Comparison of ENCODE assay signal across 16 cellular contexts in genomic region chr14:105184461-105184860, GRCh38.
"Had no signal": no experiment of that assay in that cellular context is flagged by ENCODE, and none has a peak within 500 bp of the region (broad histone marks: within the 10 kb centered on the region; RNA-seq: fewer than 3 reads in every experiment).

No MANE protein-coding gene starts in this region.

- H3K27ac Mint-ChIP-seq: activated CD4-positive, alpha-beta memory T cell treated with anti-CD3 and anti-CD28 coated beads, Interleukin-2, amount 10 ng/mL, durations not matched to agents 7 days and 5 days; activated T-cell treated with anti-CD3 and anti-CD28 coated beads, Interleukin-2, amount 50 U/mL, for 24 hours; nephron had no signal

- DNase-seq: activated CD4-positive, alpha-beta memory T cell treated with anti-CD3 and anti-CD28 coated beads, Interleukin-2, amount 10 ng/mL, durations not matched to agents 7 days and 5 days; activated naive CD4-positive, alpha-beta T cell treated with anti-CD3 and anti-CD28 coated beads, Interleukin-2, amount 50 U/mL, for 16 hours; activated T-cell treated with anti-CD3 and anti-CD28 coated beads, Interleukin-2, amount 50 U/mL, for 24 hours; adrenal gland; dorsolateral prefrontal cortex; erythroblast; gastrocnemius medialis; heart left ventricle; mesendoderm; stimulated activated CD4-positive, alpha-beta T cell treated with anti-CD3 and anti-CD28 coated beads, Interleukin-15, amount 100 ng/mL, for 24 hours; stimulated activated CD4-positive, alpha-beta T cell treated with anti-CD3 and anti-CD28 coated beads, Interleukin-4, amount 100 ng/mL, for 1 hour; stimulated activated naive CD4-positive, alpha-beta T cell; transverse colon; WERI-Rb-1 had no signal

- H3K4me3 Mint-ChIP-seq: activated CD4-positive, alpha-beta memory T cell treated with anti-CD3 and anti-CD28 coated beads, Interleukin-2, amount 10 ng/mL, durations not matched to agents 7 days and 5 days; activated T-cell treated with anti-CD3 and anti-CD28 coated beads, Interleukin-2, amount 50 U/mL, for 24 hours had no signal

- ATAC-seq: gastrocnemius medialis, heart left ventricle, right cardiac atrium had no signal
